Comparison of ENCODE assay signal across 8 cellular contexts in genomic region chr7:87152112-87152896, GRCh38. TPM values are rescaled to one million over a fixed set of nuclear protein-coding genes. Genes with fewer than 3 reads are reported as not detected.
DNase-seq lines count a peak whose midpoint lies in the region; ATAC-seq and TF ChIP-seq lines count a peak whose summit lies in the region.

TSS of gene DMTF1 (plus strand) at chr7:87152453. CDS start at chr7:87164942, 12,489 bp downstream.

- no peaks in the 10 kb centered on the region for H3K9me3 ChIP-seq in AG04450 (ENCODE audit: control insufficient read depth, insufficient read depth, low read length)

- H3K9me3 Mint-ChIP-seq in WTC11 = no peaks in the 10 kb centered on the region
- H3K9me3 Mint-ChIP-seq in immature natural killer cell = no peaks in the 10 kb centered on the region

- H3K4me3 ChIP-seq in AG04450 (ENCODE audit: low read depth, low read length) = peak within 1 kb of the TSS; percentile 81
- peak within 1 kb of the TSS; percentile 74 to 79 for H3K4me3 ChIP-seq in cardiac fibroblast (replicated peaks in 1 of 2; ENCODE audit: low read depth in 2 of 2, low read length in 2 of 2)

- H3K27ac Mint-ChIP-seq in WTC11 = peak within 1 kb of the TSS; percentile 99
- peak within 1 kb of the TSS; percentile 97 to 99 (median 98) for H3K27ac Mint-ChIP-seq in immature natural killer cell

- H3K27ac ChIP-seq in AG04450 (ENCODE audit: low read depth, low read length) = peak within 1 kb of the TSS; percentile 96

- TF ChIP-seq CTCF in AG04450 (IDR thresholded peaks at IDR 0.05; ENCODE audit: low read depth, low read length) = no peak
- no peak for TF ChIP-seq CTCF in WTC11 (IDR thresholded peaks at IDR 0.05)
- no peak for TF ChIP-seq CTCF in cardiac fibroblast (IDR thresholded peaks at IDR 0.05; ENCODE audit: low read depth, low read length)

- H3K36me3 Mint-ChIP-seq in WTC11 (peaks cover 10% of the 10 kb centered on the region), immature natural killer cell (peaks cover 0 to 4% (median 0%) of the 10 kb centered on the region in 3 donors)

- CTCF ChIA-PET in AG04450 (lab: Charles Lee) = interaction anchor here (0.9 to 2.2 kb wide), 5 partner anchors 22 to 264 kb away, joined by 3 to 7 read pairs (median 5); no protein-coding TSS in a partner anchor
- CTCF ChIA-PET in WTC11 (lab: Charles Lee) = interaction anchor here (0.8 to 1.4 kb wide), 8 partner anchors 9 to 1017 kb away, joined by 3 to 10 read pairs (median 4); partner anchors contain the start of genes ELAPOR2 and TMEM243

- DNase-seq in AG04450 (ENCODE audit: low read depth, low spot score) (peak; percentile 83), NCI-H226 (peak; percentile 93), WTC11 (ENCODE audit: low spot score) (peak; percentile 92), cardiac fibroblast (ENCODE audit: low read depth in 2 of 2) (peak; percentile 95 to 97), immature natural killer cell (peak; percentile 87), smooth muscle cell of the brain vasculature (ENCODE audit: low read depth, low spot score) (peak; percentile 84)

- POLR2A ChIA-PET in AG04450 (lab: Yijun Ruan, JAX) = interaction anchor here (0.6 to 1.5 kb wide), 10 partner anchors 15 to 263 kb away, joined by 3 to 39 read pairs (median 4); partner anchors contain the start of genes CROT and TMEM243
- POLR2A ChIA-PET in WTC11 (lab: Charles Lee) = interaction anchor here (0.6 to 2.1 kb wide), 22 partner anchors 10 to 944 kb away, joined by 3 to 24 read pairs (median 4); partner anchors contain the start of genes ELAPOR2 and TMEM243

- no peaks in the 10 kb centered on the region for H3K27me3 ChIP-seq in AG04450 (ENCODE audit: control insufficient read depth, insufficient read depth, low read length)

- peaks cover 49% of the 10 kb centered on the region for H3K4me1 Mint-ChIP-seq in WTC11
- peaks cover 49 to 55% of the 10 kb centered on the region in 2 donors for H3K4me1 Mint-ChIP-seq in immature natural killer cell

- H3K4me3 Mint-ChIP-seq in WTC11 (peak within 1 kb of the TSS; percentile 94), immature natural killer cell (peak within 1 kb of the TSS; percentile 95 to 99 (median 97))

- ATAC-seq in GM18909 (IDR thresholded peaks at IDR 0.05; ENCODE audit: poor library complexity, unreplicated experiment) = peak; percentile 88
- ATAC-seq in HG03175 (IDR thresholded peaks at IDR 0.05; ENCODE audit: unreplicated experiment) = peak; percentile 85
- ATAC-seq in WTC11 = peak; percentile 89

- H3K27me3 Mint-ChIP-seq in WTC11 (ENCODE audit: low read depth) = no peaks in the 10 kb centered on the region
- H3K27me3 Mint-ChIP-seq in immature natural killer cell (ENCODE audit: low read depth in 3 of 3) = peaks cover 6 to 18% (median 17%) of the 10 kb centered on the region in 3 donors

TF ChIP-seq in WTC11, 78 proteins besides CTCF, POLR2A, EP300 and RAD21 (continues in another document):
- TF ChIP-seq MAX (CRISPR knock-in tag; IDR thresholded peaks at IDR 0.05) = peak; percentile 80
- TF ChIP-seq ZNF317 (CRISPR knock-in tag; IDR thresholded peaks at IDR 0.05; ENCODE audit: borderline replicate concordance, low read depth) = no peak
- TF ChIP-seq E2F5 (CRISPR knock-in tag; IDR thresholded peaks at IDR 0.05) = peak; percentile 95
- TF ChIP-seq EMX1 (CRISPR knock-in tag; IDR thresholded peaks at IDR 0.05) = no peak
- TF ChIP-seq ERG (CRISPR knock-in tag; IDR thresholded peaks at IDR 0.05) = no peak
- TF ChIP-seq ZBTB21 (CRISPR knock-in tag; IDR thresholded peaks at IDR 0.05; ENCODE audit: borderline replicate concordance) = no peak
- TF ChIP-seq ETV6 (CRISPR knock-in tag; IDR thresholded peaks at IDR 0.05) = 0 out of 2 replicates have a peak, but pooled peaks have one; percentile 17
- no peak for TF ChIP-seq USF2 (CRISPR knock-in tag; IDR thresholded peaks at IDR 0.05)
- TF ChIP-seq RORB (CRISPR knock-in tag; IDR thresholded peaks at IDR 0.05) = no peak
- TF ChIP-seq TEAD1 (CRISPR knock-in tag; IDR thresholded peaks at IDR 0.05) = peak; percentile 78; the same call in 1 of the 2 replicates
- peak; percentile 95 for TF ChIP-seq CREM (CRISPR knock-in tag; IDR thresholded peaks at IDR 0.05)
- no peak for TF ChIP-seq MXD4 (CRISPR knock-in tag; IDR thresholded peaks at IDR 0.05; ENCODE audit: borderline replicate concordance)
- TF ChIP-seq HMGA2 (CRISPR knock-in tag; IDR thresholded peaks at IDR 0.05) = no peak
- no peak for TF ChIP-seq CDX4 (CRISPR knock-in tag; IDR thresholded peaks at IDR 0.05; ENCODE audit: borderline replicate concordance)
- peak; percentile 63; the same call in 1 of the 2 replicates for TF ChIP-seq ARID4B (CRISPR knock-in tag; IDR thresholded peaks at IDR 0.05; ENCODE audit: borderline replicate concordance)

RNA-seq across cellular contexts. Expression of gene DMTF1, which starts in this region (rescaled TPM):
- polyA plus RNA-seq in AG04450 (2011; rRNA removed) (95.7 and 134 TPM in 2 replicates), immature natural killer cell (10 to 100 TPM in 2 of 3 donors, 1 to 10 TPM in 1; 2.8 to 21.7 (median 11.7) TPM)
- polyA minus RNA-seq in AG04450 (2011; rRNA and poly(A)+ RNA removed) = 81.6 and 146 TPM in 2 replicates
- total RNA-seq in WTC11 (2021) = 79.3 to 87.9 TPM (median 86.8 TPM) in 3 replicates

Comparison
In these comparisons a context has a peak if more than half of its experiments do, and no peak if none do; other contexts are left out.
1. Peak in every context shown above with its lines: DNase-seq, ATAC-seq, H3K4me3 ChIP-seq and H3K27ac ChIP-seq.